ENCODE assay signal across 8 cellular contexts in genomic region chr1:54996359-54996868, GRCh38. TPM values are rescaled to one million over a fixed set of nuclear protein-coding genes. Genes with fewer than 3 reads are reported as not detected.
A peak's percentile ranks its signal among the peaks of the same experiment; 100 is the strongest.
DNase-seq lines count a peak whose midpoint lies in the region; ATAC-seq, FAIRE-seq and TF ChIP-seq lines count a peak whose summit lies in the region.

No MANE protein-coding gene starts in this region.

- peaks cover 22 to 30% (median 26%) of the 10 kb centered on the region in 3 donors for H3K4me1 Mint-ChIP-seq in CD8-positive, alpha-beta memory T cell

- H2AFZ ChIP-seq in MM.1S (ENCODE audit: low read length) = peak overlapping the region; percentile 73

- ATAC-seq in GM21526 (IDR thresholded peaks at IDR 0.05; ENCODE audit: low FRiP score, unreplicated experiment) (peak; percentile 75), right cardiac atrium (peak; percentile 73 to 85), GM18873 (IDR thresholded peaks at IDR 0.05; ENCODE audit: low FRiP score, unreplicated experiment) (no peak)

- no peaks in the 10 kb centered on the region for H4K20me1 ChIP-seq in MM.1S (ENCODE audit: insufficient read depth, low read length)

- peak overlapping the region; percentile 1 to 88 (median 74) for H3K4me3 Mint-ChIP-seq in CD8-positive, alpha-beta memory T cell

- no peaks in the 10 kb centered on the region for H3K79me2 ChIP-seq in MM.1S (ENCODE audit: low read length)

- H3K4me2 ChIP-seq in MM.1S (ENCODE audit: low read depth, low read length) = peak overlapping the region; percentile 86

- peaks cover 25 to 51% of the 10 kb centered on the region in 2 donors for H3K27me3 Mint-ChIP-seq in CD8-positive, alpha-beta memory T cell

- H3K27ac Mint-ChIP-seq in CD8-positive, alpha-beta memory T cell = peak overlapping the region in 7 of 8 donors; percentile 37 to 98 (median 76)

- H3K36me3 Mint-ChIP-seq in CD8-positive, alpha-beta memory T cell = no peaks in the 10 kb centered on the region

- peaks cover 17% of the 10 kb centered on the region for H3K27me3 ChIP-seq in CD8-positive, alpha-beta memory T cell (ENCODE audit: insufficient read depth, low read length, poor library complexity, severe bottlenecking)
- no peaks in the 10 kb centered on the region; the same call in 1 of the 2 replicates for H3K27me3 ChIP-seq in MM.1S (replicated peaks; ENCODE audit: insufficient read depth, low read length)
- H3K27me3 ChIP-seq in adrenal gland = peaks cover 16% of the 10 kb centered on the region
- H3K27me3 ChIP-seq in right cardiac atrium (ENCODE audit: control insufficient read depth, insufficient read depth) = no peaks in the 10 kb centered on the region
- H3K27me3 ChIP-seq in small intestine (ENCODE audit: control insufficient read depth in 2 of 2, insufficient read depth in 2 of 2, low read length in 2 of 2) = peaks cover 0 to 21% of the 10 kb centered on the region in 2 donors

- DNase-seq in CD8-positive, alpha-beta memory T cell = peak; percentile 58 to 81 (median 73)
- DNase-seq in MM.1S = peak; percentile 83
- peak; percentile 65 to 86 (median 69) for DNase-seq in T-helper 2 cell
- peak; percentile 75 to 89 (median 79) for DNase-seq in adrenal gland
- DNase-seq in right cardiac atrium = peak; percentile 76 to 89 (median 83)
- DNase-seq in small intestine = peak; percentile 85

- FAIRE-seq in small intestine (lab: Jason Lieb, UNC) = no peak

- H3K9me2 ChIP-seq in MM.1S (replicated peaks; ENCODE audit: insufficient read depth, low read length) = no peaks in the 10 kb centered on the region

- no peaks in the 10 kb centered on the region for H3K9me3 ChIP-seq in CD8-positive, alpha-beta memory T cell (ENCODE audit: low read length)
- no peaks in the 10 kb centered on the region for H3K9me3 ChIP-seq in MM.1S (replicated peaks; ENCODE audit: insufficient read depth, low read length)
- H3K9me3 ChIP-seq in adrenal gland (replicated peaks in 1 of 3) = no peaks in the 10 kb centered on the region
- H3K9me3 ChIP-seq in right cardiac atrium (ENCODE audit: control insufficient read depth, low read length) = no peaks in the 10 kb centered on the region
- H3K9me3 ChIP-seq in small intestine (ENCODE audit: control insufficient read depth, low read depth) = no peaks in the 10 kb centered on the region

- WGBS in adrenal gland, 4 donors = 2 to 4% (median 3%) methylated on average over 6 to 23 of the region's 23 CpGs
- WGBS in right cardiac atrium = 7% methylated on average over 23 of the region's 23 CpGs
- 2 to 3% (median 2%) methylated on average over 22 to 23 of the region's 23 CpGs for WGBS in small intestine, 3 donors

- H3K9ac ChIP-seq in MM.1S (ENCODE audit: low read length) = no peak overlapping the region; the same call in 1 of the 2 replicates

- no peak for TF ChIP-seq POLR2A in adrenal gland (IDR thresholded peaks at IDR 0.05)

- no peaks in the 10 kb centered on the region for H3K36me3 ChIP-seq in CD8-positive, alpha-beta memory T cell (ENCODE audit: insufficient read depth, low read length)
- H3K36me3 ChIP-seq in MM.1S (replicated peaks; ENCODE audit: insufficient read depth, low read length) = no peaks in the 10 kb centered on the region
- no peaks in the 10 kb centered on the region for H3K36me3 ChIP-seq in adrenal gland (replicated peaks in 1 of 2)
- no peaks in the 10 kb centered on the region for H3K36me3 ChIP-seq in small intestine (ENCODE audit: control insufficient read depth in 2 of 2, insufficient read depth in 2 of 2, low read length in 2 of 2)

- intact Hi-C loops in adrenal gland (cut with DNase I) (loop anchor here in 1 of 2 donors (2.0 kb wide), 1 partner anchor 46 kb away; no protein-coding TSS in a partner anchor), right cardiac atrium (cut with DNase I) (loop anchor here (2.0 to 5.0 kb wide), 2 partner anchors 44 to 46 kb away; no protein-coding TSS in a partner anchor)

- no peaks in the 10 kb centered on the region for H3K9me3 Mint-ChIP-seq in CD8-positive, alpha-beta memory T cell

- H3K4me1 ChIP-seq in CD8-positive, alpha-beta memory T cell (ENCODE audit: insufficient read depth, low read length) = peaks cover 21% of the 10 kb centered on the region
- no peaks in the 10 kb centered on the region for H3K4me1 ChIP-seq in MM.1S (ENCODE audit: low read length)
- peaks cover 0 to 11% of the 10 kb centered on the region in 2 donors for H3K4me1 ChIP-seq in adrenal gland (replicated peaks in 1 of 2)
- H3K4me1 ChIP-seq in right cardiac atrium (ENCODE audit: control insufficient read depth, insufficient read depth, low read length) = no peaks in the 10 kb centered on the region
- no peaks in the 10 kb centered on the region for H3K4me1 ChIP-seq in small intestine (ENCODE audit: control insufficient read depth in 2 of 2, insufficient read depth in 1 of 2, low read depth in 1 of 2, low read length in 1 of 2)

- POLR2A ChIA-PET in CD8-positive, alpha-beta memory T cell (lab: Charles Lee) = interaction anchor here (1.1 kb wide), 1 partner anchor 24 kb away, joined by 5 read pairs; no protein-coding TSS in a partner anchor

- H3K4me3 ChIP-seq in CD8-positive, alpha-beta memory T cell (ENCODE audit: low read length) = no peak overlapping the region
- H3K4me3 ChIP-seq in MM.1S (ENCODE audit: low read length) (peak overlapping the region; percentile 41), adrenal gland (peak overlapping the region in 1 of 4 donors; percentile 16), right cardiac atrium (ENCODE audit: low read length) (no peak overlapping the region), small intestine (ENCODE audit: low read depth in 1 of 2, low read length in 2 of 2) (no peak overlapping the region)

- CTCF ChIA-PET in CD8-positive, alpha-beta memory T cell (lab: Charles Lee) = interaction anchor here (0.6 to 7.5 kb wide), 11 partner anchors 9 to 61 kb away, joined by 3 to 111 read pairs (median 3); no protein-coding TSS in a partner anchor

- TF ChIP-seq CTCF in MM.1S (IDR thresholded peaks at IDR 0.05; ENCODE audit: low read length) (peak; percentile 89), adrenal gland (IDR thresholded peaks at IDR 0.05) (peak; percentile 78 to 92 (median 89))

- no peak overlapping the region for H3K27ac ChIP-seq in CD8-positive, alpha-beta memory T cell (ENCODE audit: low read depth, low read length)
- H3K27ac ChIP-seq in MM.1S (ENCODE audit: low read length) (no peak overlapping the region), adrenal gland (no peak overlapping the region), right cardiac atrium (ENCODE audit: low read length) (no peak overlapping the region), small intestine (ENCODE audit: low read depth in 1 of 2, low read length in 1 of 2) (no peak overlapping the region)

- no peaks in the 10 kb centered on the region for H3F3A ChIP-seq in MM.1S (ENCODE audit: insufficient read depth, low read length)

RNA-seq across cellular contexts. Expression of gene BSND, which starts 2.3 kb away (rescaled TPM):
- not detected for total RNA-seq in CD8-positive, alpha-beta memory T cell
- polyA plus RNA-seq in CD8-positive, alpha-beta memory T cell = not detected
- not detected for total RNA-seq in adrenal gland
- under 1 TPM in 2 of 3 donors, not detected in 1; 0.04 to 0.08 TPM for polyA plus RNA-seq in adrenal gland
- not detected for total RNA-seq in right cardiac atrium
- not detected for polyA plus RNA-seq in right cardiac atrium
- under 1 TPM in 1 of 3 donors, not detected in 2; 0.01 TPM for polyA plus RNA-seq in small intestine

RNA-seq across cellular contexts. Expression of gene TMEM61, which starts 16.0 kb away (rescaled TPM):
- total RNA-seq in CD8-positive, alpha-beta memory T cell = not detected
- not detected for polyA plus RNA-seq in CD8-positive, alpha-beta memory T cell
- total RNA-seq in adrenal gland = 10 to 100 TPM in 2 of 8 donors, 1 to 10 TPM in 6; 2.2 to 20.9 (median 8.0) TPM
- 1 to 10 TPM; 2.5 to 6.8 (median 3.7) TPM for polyA plus RNA-seq in adrenal gland
- not detected for total RNA-seq in right cardiac atrium
- polyA plus RNA-seq in right cardiac atrium = 0.09 TPM
- polyA plus RNA-seq in small intestine = 1 to 10 TPM; 2.2 to 6.7 (median 5.4) TPM

RNA-seq across cellular contexts. Expression of gene PCSK9, which starts 42.9 kb away (rescaled TPM):
- total RNA-seq in CD8-positive, alpha-beta memory T cell = not detected
- not detected for polyA plus RNA-seq in CD8-positive, alpha-beta memory T cell
- total RNA-seq in adrenal gland (1 to 10 TPM in 1 of 8 donors, under 1 TPM in 6, not detected in 1; 0.12 to 1.4 (median 0.43) TPM), right cardiac atrium (not detected)
- polyA plus RNA-seq in adrenal gland (under 1 TPM; 0.10 to 0.16 (median 0.15) TPM), right cardiac atrium (0.05 TPM), small intestine (10 to 100 TPM in 1 of 3 donors, under 1 TPM in 2; 0.45 to 24.2 (median 0.54) TPM)
